Comparison of ENCODE assay signal across 1 cellular context in the genomic region with DNA sequence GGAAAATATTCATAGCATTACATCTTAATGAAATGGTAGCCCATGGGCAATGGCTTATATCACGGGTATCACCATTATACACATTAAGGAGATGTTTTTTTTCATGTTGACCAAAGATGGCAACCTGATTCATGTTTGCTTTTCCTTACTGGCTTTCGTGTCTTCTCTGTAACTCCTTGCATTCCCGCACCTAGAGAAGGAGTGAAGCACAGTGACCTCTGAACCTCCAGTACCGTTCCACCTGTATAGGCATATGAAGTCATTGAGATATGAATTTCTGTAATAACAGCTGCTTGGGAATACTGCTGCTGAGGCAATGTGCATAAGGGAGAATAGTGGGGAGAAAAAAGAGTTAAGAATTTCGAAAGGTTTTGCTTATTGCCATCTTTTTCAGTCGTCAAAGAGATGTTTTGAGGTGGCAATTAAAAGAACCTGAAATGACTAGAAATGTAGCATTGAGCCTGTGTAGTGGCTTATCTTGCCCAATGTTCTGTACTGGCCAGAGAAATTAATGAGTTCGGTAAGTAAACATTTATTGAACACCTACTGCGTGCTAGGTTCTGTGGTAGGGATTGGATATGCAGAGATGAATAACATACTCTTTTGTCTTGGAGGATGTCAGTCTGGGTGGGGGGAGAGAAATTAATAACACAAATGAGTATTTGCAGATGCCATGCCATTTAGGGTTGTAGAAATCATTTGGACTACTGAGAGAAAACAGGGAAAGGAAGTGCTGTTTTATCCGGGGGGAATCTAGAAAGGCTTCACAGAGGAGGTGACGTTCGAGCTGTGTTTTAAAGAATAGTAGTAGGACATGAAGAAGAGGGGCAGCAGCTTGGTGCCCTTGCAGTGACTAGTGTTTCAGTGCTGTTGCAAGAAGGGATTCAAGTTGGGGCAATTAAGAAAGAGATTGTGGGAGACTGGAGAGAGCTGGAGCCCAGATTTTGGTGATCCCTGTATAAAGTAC.
TF ChIP-seq lines count a peak whose summit lies in the region.

No MANE protein-coding gene starts in this region.

TF ChIP-seq in HepG2, 621 proteins besides CTCF, POLR2A, EP300 and RAD21:
- TF ChIP-seq HMGA1 (CRISPR knock-in tag; conservative IDR thresholded peaks at IDR 0.05): no peak
- TF ChIP-seq NR2F6 (IDR thresholded peaks at IDR 0.05): 0 out of 2 replicates have a peak, but pooled peaks have one; percentile 4
- TF ChIP-seq NR2F6 (CRISPR knock-in tag; IDR thresholded peaks at IDR 0.05): no peak
- no peak for TF ChIP-seq FOXA1 (IDR thresholded peaks at IDR 0.05)
- 0 out of 2 replicates have a peak, but pooled peaks have one; percentile 13 for TF ChIP-seq FOXA1 (CRISPR knock-in tag; IDR thresholded peaks at IDR 0.05)
- peak; percentile 84 for TF ChIP-seq ZFP36 (IDR thresholded peaks at IDR 0.05; ENCODE audit: borderline replicate concordance, low read depth, low read length, partially characterized antibody)
- no peak for TF ChIP-seq ZNF557 (CRISPR knock-in tag; IDR thresholded peaks at IDR 0.05)
